Comparison of ENCODE assay signal across 7 cellular contexts in genomic region chr10:49890025-49890424, GRCh38. TPM values are rescaled to one million over a fixed set of nuclear protein-coding genes. Genes with fewer than 3 reads are reported as not detected.
A peak's percentile ranks its signal among the peaks of the same experiment; 100 is the strongest.
DNase-seq lines count a peak whose midpoint lies in the region; ATAC-seq, FAIRE-seq and TF ChIP-seq lines count a peak whose summit lies in the region.
"Not testable (repeated sequence)": the region's sequence is repeated elsewhere in the genome, so short reads cannot be mapped to it uniquely, and the experiment has no call there.

No MANE protein-coding gene starts in this region.

- not testable (repeated sequence) for DNase-seq in SK-N-SH; fibroblast of villous mesenchyme (ENCODE audit: low read depth); HepG2 (ENCODE audit: low spot score)

- not testable (repeated sequence) for H3K36me3 ChIP-seq in SK-N-SH (replicated peaks in 1 of 2; ENCODE audit: control insufficient read depth in 1 of 2, insufficient read depth in 2 of 2, low read length in 1 of 2); HepG2 (replicated peaks in 1 of 2; ENCODE audit: control insufficient read depth in 1 of 2, insufficient read depth in 2 of 2, low read length in 2 of 2); parathyroid adenoma (ENCODE audit: control insufficient read depth, insufficient read depth, low read length)

- H3K9me2 ChIP-seq in SK-N-SH, result not testable (repeated sequence)

- intact Hi-C loops in HepG2 (cut with micrococcal nuclease; ENCODE audit: unreplicated experiment), result not testable (repeated sequence)

- in situ Hi-C loops in HepG2 (cut with HindIII; ENCODE audit: extremely low pct_ligation_motif_present, low pct_unique_long_range_greater_than_20kb), result not testable (repeated sequence)

- H4K20me1 ChIP-seq in SK-N-SH (ENCODE audit: insufficient read depth); HepG2 (ENCODE audit: insufficient read depth, low read length): not testable (repeated sequence)

- H3K9ac ChIP-seq in SK-N-SH; HepG2 (ENCODE audit: insufficient read depth, low read depth, low read length); parathyroid adenoma: not testable (repeated sequence)

- H3K27ac ChIP-seq in C4-2B; SK-N-SH (ENCODE audit: low read depth in 2 of 2, low read length in 1 of 2); HepG2 (ENCODE audit: extremely low read length, insufficient read depth, low read length); parathyroid adenoma: not testable (repeated sequence)

- over 99% methylated on average over 5 of the region's 5 CpGs for WGBS in SK-N-SH (ENCODE audit: low lambda C conversion rate)
- 98% methylated on average over 5 of the region's 5 CpGs for WGBS in HepG2 (ENCODE audit: low lambda C conversion rate)

- not testable (repeated sequence) for ATAC-seq in HepG2

- not testable (repeated sequence) for H3F3A ChIP-seq in SK-N-SH (replicated peaks; ENCODE audit: insufficient read depth)

- POLR2A ChIA-PET in SK-N-SH (lab: Yijun Ruan, JAX); HepG2 (lab: Yijun Ruan, JAX): not testable (repeated sequence)

- not testable (repeated sequence) for H3K4me1 ChIP-seq in SK-N-SH (ENCODE audit: control insufficient read depth in 1 of 2, insufficient read depth in 2 of 2, low read depth in 1 of 2, low read length in 1 of 2); parathyroid adenoma
- H3K4me1 ChIP-seq in HepG2 (ENCODE audit: insufficient read depth, low read length), result peaks cover 15% of the 10 kb centered on the region

- H3K4me2 ChIP-seq in SK-N-SH; HepG2 (ENCODE audit: low read depth, low read length); parathyroid adenoma (ENCODE audit: low read length): not testable (repeated sequence)

- FAIRE-seq in colon (lab: Jason Lieb, UNC), result peak; percentile 97
- FAIRE-seq in HepG2 (lab: Jason Lieb, UNC), result not testable (repeated sequence)

- not testable (repeated sequence) for TF ChIP-seq EP300 in SK-N-SH (IDR thresholded peaks at IDR 0.05; ENCODE audit: borderline replicate concordance in 1 of 2, low read depth in 1 of 2, low read length in 1 of 2); HepG2 (IDR thresholded peaks at IDR 0.05; ENCODE audit: low read depth in 2 of 2, low read length in 2 of 2); HepG2 (CRISPR knock-in tag; IDR thresholded peaks at IDR 0.05; ENCODE audit: borderline replicate concordance)

- H3K4me3 ChIP-seq in SK-N-SH (ENCODE audit: low read depth in 2 of 2, low read length in 1 of 2); fibroblast of villous mesenchyme (ENCODE audit: low read depth, low read length); HepG2 (replicated peaks in 1 of 3; ENCODE audit: insufficient read depth in 1 of 3, low read depth in 2 of 3, low read length in 3 of 3); parathyroid adenoma (ENCODE audit: low read depth, low read length): not testable (repeated sequence)

- not testable (repeated sequence) for H3K27me3 ChIP-seq in SK-N-SH (ENCODE audit: insufficient read depth); HepG2 (ENCODE audit: control insufficient read depth in 1 of 2, insufficient read depth in 2 of 2, low read length in 2 of 2); parathyroid adenoma (ENCODE audit: control insufficient read depth, insufficient read depth, low read length)

- H2AFZ ChIP-seq in SK-N-SH (ENCODE audit: low read depth); HepG2 (ENCODE audit: low read length); parathyroid adenoma: not testable (repeated sequence)

- not testable (repeated sequence) for TF ChIP-seq RAD21 in SK-N-SH (IDR thresholded peaks at IDR 0.05; ENCODE audit: low read length); HepG2 (CRISPR knock-in tag; IDR thresholded peaks at IDR 0.05)

- CTCF ChIA-PET in SK-N-SH (lab: Yijun Ruan, JAX); HepG2 (lab: Yijun Ruan, JAX; ENCODE audit: low intra/inter-chr PET ratio, low total read pairs): not testable (repeated sequence)

- H3K79me2 ChIP-seq in SK-N-SH (ENCODE audit: insufficient read depth); HepG2 (ENCODE audit: insufficient read depth, low read length); parathyroid adenoma: not testable (repeated sequence)

- TF ChIP-seq CTCF in C4-2B (conservative IDR thresholded peaks at IDR 0.05) (peak; percentile 53), LNCAP (IDR thresholded peaks at IDR 0.05) (peak; percentile 47), SK-N-SH (IDR thresholded peaks at IDR 0.05) (peak; percentile 27), fibroblast of villous mesenchyme (IDR thresholded peaks at IDR 0.05; ENCODE audit: insufficient read depth, low read depth, low read length) (peak; percentile 19), parathyroid adenoma (IDR thresholded peaks at IDR 0.05) (peak; percentile 32)
- TF ChIP-seq CTCF in HepG2 (CRISPR knock-in tag; IDR thresholded peaks at IDR 0.05), result not testable (repeated sequence)

- not testable (repeated sequence) for H3K9me3 ChIP-seq in SK-N-SH; HepG2 (ENCODE audit: low read length); parathyroid adenoma (ENCODE audit: control insufficient read depth, low read length)

- not testable (repeated sequence) for BruUV-seq in HepG2 (replicated peaks; lab: Mats Ljungman, UMichigan)

- TF ChIP-seq POLR2A in HepG2 (IDR thresholded peaks at IDR 0.05; ENCODE audit: insufficient read depth in 1 of 2, low read depth in 2 of 2, low read length in 2 of 2), result not testable (repeated sequence)

RNA-seq across cellular contexts. Expression of gene PARG, which starts 51.8 kb away (rescaled TPM):
- polyA plus RNA-seq in SK-N-SH (2012; rRNA removed), result 12.1 and 15.0 TPM in 2 replicates
- polyA plus RNA-seq in SK-N-SH (2012; cell fraction: cytosol; rRNA removed), result 14.7 and 16.3 TPM in 2 replicates
- polyA plus RNA-seq in SK-N-SH (2012; cell fraction: nucleus; rRNA removed), result 16.1 and 21.7 TPM in 2 replicates
- 31.9 and 42.7 TPM in 2 replicates for total RNA-seq in fibroblast of villous mesenchyme
- total RNA-seq in HepG2 (2016; rRNA removed; fragmentation: Illumina TruSeq; extraction: Trizol), result 36.8 and 37.2 TPM in 2 replicates
- 31.6 and 33.2 TPM in 2 replicates for total RNA-seq in HepG2 (2016; cell fraction: cytosol; rRNA removed; fragmentation: Illumina TruSeq; extraction: Trizol; ENCODE audit: low read depth)
- total RNA-seq in HepG2 (2016; cell fraction: insoluble cytoplasmic fraction; rRNA removed; fragmentation: Illumina TruSeq; extraction: Trizol), result 36.3 and 38.1 TPM in 2 replicates
- total RNA-seq in HepG2 (2016; cell fraction: membrane; rRNA removed; fragmentation: Illumina TruSeq; extraction: Trizol), result 30.4 and 32.8 TPM in 2 replicates
- total RNA-seq in HepG2 (2016; cell fraction: nucleus; rRNA removed; fragmentation: Illumina TruSeq; extraction: Trizol), result 55.9 and 64.5 TPM in 2 replicates
- polyA plus RNA-seq in HepG2 (2011; rRNA removed), result 11.4 and 12.4 TPM in 2 replicates
- 6.7 and 8.1 TPM in 2 replicates for polyA plus RNA-seq in HepG2 (2011; cell fraction: cytosol; rRNA removed)
- polyA plus RNA-seq in HepG2 (2011; cell fraction: nucleus; rRNA removed), result 15.9 and 16.6 TPM in 2 replicates
- 12.5 and 12.6 TPM in 2 replicates for polyA plus RNA-seq in HepG2 (2012)
- polyA plus RNA-seq in HepG2 (2016; cell fraction: cytosol; fragmentation: Illumina TruSeq; extraction: Trizol; ENCODE audit: low read depth), result 0.85 and 0.93 TPM in 2 replicates
- 23.2 and 24.9 TPM in 2 replicates for polyA plus RNA-seq in HepG2 (2016; cell fraction: insoluble cytoplasmic fraction; fragmentation: Illumina TruSeq; extraction: Trizol; ENCODE audit: low read depth)
- polyA plus RNA-seq in HepG2 (2016; cell fraction: membrane; fragmentation: Illumina TruSeq; extraction: Trizol; ENCODE audit: low read depth), result 2.9 TPM in 2 replicates
- 25.3 and 27.2 TPM in 2 replicates for polyA plus RNA-seq in HepG2 (2016; cell fraction: nucleus; fragmentation: Illumina TruSeq; extraction: Trizol; ENCODE audit: insufficient read depth, low read depth)
- polyA minus RNA-seq in HepG2 (2011; rRNA and poly(A)+ RNA removed; ENCODE audit: low replicate concordance), result 15.7 and 33.8 TPM in 2 replicates
- 16.3 and 18.3 TPM in 2 replicates for polyA minus RNA-seq in HepG2 (2011; cell fraction: cytosol; rRNA and poly(A)+ RNA removed)
- polyA minus RNA-seq in HepG2 (2011; cell fraction: nucleus; rRNA and poly(A)+ RNA removed), result 110 and 121 TPM in 2 replicates

RNA-seq across cellular contexts. Expression of gene TIMM23B, which starts 51.8 kb away (rescaled TPM):
- polyA plus RNA-seq in SK-N-SH (2012; rRNA removed), result 17.4 and 23.3 TPM in 2 replicates
- polyA plus RNA-seq in SK-N-SH (2012; cell fraction: cytosol; rRNA removed), result 17.0 and 18.3 TPM in 2 replicates
- polyA plus RNA-seq in SK-N-SH (2012; cell fraction: nucleus; rRNA removed), result 40.4 and 45.8 TPM in 2 replicates
- 20.7 and 25.4 TPM in 2 replicates for total RNA-seq in fibroblast of villous mesenchyme
- 9.6 and 13.0 TPM in 2 replicates for total RNA-seq in HepG2 (2016; rRNA removed; fragmentation: Illumina TruSeq; extraction: Trizol)
- total RNA-seq in HepG2 (2016; cell fraction: cytosol; rRNA removed; fragmentation: Illumina TruSeq; extraction: Trizol; ENCODE audit: low read depth), result 6.2 and 7.5 TPM in 2 replicates
- total RNA-seq in HepG2 (2016; cell fraction: insoluble cytoplasmic fraction; rRNA removed; fragmentation: Illumina TruSeq; extraction: Trizol), result 10.8 and 13.0 TPM in 2 replicates
- 6.6 and 7.8 TPM in 2 replicates for total RNA-seq in HepG2 (2016; cell fraction: membrane; rRNA removed; fragmentation: Illumina TruSeq; extraction: Trizol)
- 24.6 and 25.8 TPM in 2 replicates for total RNA-seq in HepG2 (2016; cell fraction: nucleus; rRNA removed; fragmentation: Illumina TruSeq; extraction: Trizol)
- 10.8 and 12.5 TPM in 2 replicates for polyA plus RNA-seq in HepG2 (2011; rRNA removed)
- polyA plus RNA-seq in HepG2 (2011; cell fraction: cytosol; rRNA removed), result 4.7 and 7.2 TPM in 2 replicates
- polyA plus RNA-seq in HepG2 (2011; cell fraction: nucleus; rRNA removed), result 30.3 and 35.5 TPM in 2 replicates
- 8.9 and 9.7 TPM in 2 replicates for polyA plus RNA-seq in HepG2 (2012)
- polyA plus RNA-seq in HepG2 (2016; cell fraction: cytosol; fragmentation: Illumina TruSeq; extraction: Trizol; ENCODE audit: low read depth), result 1.8 and 2.7 TPM in 2 replicates
- polyA plus RNA-seq in HepG2 (2016; cell fraction: insoluble cytoplasmic fraction; fragmentation: Illumina TruSeq; extraction: Trizol; ENCODE audit: low read depth), result 9.1 TPM in 2 replicates
- 4.0 and 4.3 TPM in 2 replicates for polyA plus RNA-seq in HepG2 (2016; cell fraction: membrane; fragmentation: Illumina TruSeq; extraction: Trizol; ENCODE audit: low read depth)
- 30.1 and 35.0 TPM in 2 replicates for polyA plus RNA-seq in HepG2 (2016; cell fraction: nucleus; fragmentation: Illumina TruSeq; extraction: Trizol; ENCODE audit: insufficient read depth, low read depth)
- polyA minus RNA-seq in HepG2 (2011; rRNA and poly(A)+ RNA removed; ENCODE audit: low replicate concordance), result 7.0 and 14.2 TPM in 2 replicates
- polyA minus RNA-seq in HepG2 (2011; cell fraction: cytosol; rRNA and poly(A)+ RNA removed), result 3.9 and 5.7 TPM in 2 replicates
- polyA minus RNA-seq in HepG2 (2011; cell fraction: nucleus; rRNA and poly(A)+ RNA removed), result 49.4 and 55.3 TPM in 2 replicates
